ENCODE assay signal across 8 cellular contexts in genomic region chrX:54529559-54530357, GRCh38. TPM values are rescaled to one million over a fixed set of nuclear protein-coding genes. Genes with fewer than 3 reads are reported as not detected.
A peak's percentile ranks its signal among the peaks of the same experiment; 100 is the strongest.
DNase-seq lines count a peak whose midpoint lies in the region; ATAC-seq and TF ChIP-seq lines count a peak whose summit lies in the region.

A gene with protein sequence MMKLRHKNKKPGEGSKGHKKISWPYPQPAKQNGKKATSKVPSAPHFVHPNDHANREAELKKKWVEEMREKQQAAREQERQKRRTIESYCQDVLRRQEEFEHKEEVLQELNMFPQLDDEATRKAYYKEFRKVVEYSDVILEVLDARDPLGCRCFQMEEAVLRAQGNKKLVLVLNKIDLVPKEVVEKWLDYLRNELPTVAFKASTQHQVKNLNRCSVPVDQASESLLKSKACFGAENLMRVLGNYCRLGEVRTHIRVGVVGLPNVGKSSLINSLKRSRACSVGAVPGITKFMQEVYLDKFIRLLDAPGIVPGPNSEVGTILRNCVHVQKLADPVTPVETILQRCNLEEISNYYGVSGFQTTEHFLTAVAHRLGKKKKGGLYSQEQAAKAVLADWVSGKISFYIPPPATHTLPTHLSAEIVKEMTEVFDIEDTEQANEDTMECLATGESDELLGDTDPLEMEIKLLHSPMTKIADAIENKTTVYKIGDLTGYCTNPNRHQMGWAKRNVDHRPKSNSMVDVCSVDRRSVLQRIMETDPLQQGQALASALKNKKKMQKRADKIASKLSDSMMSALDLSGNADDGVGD (plus strand): TSS chrX:54530219. CDS start chrX:54532567, 2,348 bp downstream.

- peaks cover 40% of the 10 kb centered on the region for H3K4me1 Mint-ChIP-seq in CD8-positive, alpha-beta T cell (ENCODE audit: low read depth)
- peaks cover 18% of the 10 kb centered on the region for H3K4me1 Mint-ChIP-seq in memory B cell

- H3K27ac Mint-ChIP-seq in CD8-positive, alpha-beta T cell, result peak within 1 kb of the TSS; percentile 97
- H3K27ac Mint-ChIP-seq in memory B cell, result peak within 1 kb of the TSS; percentile 92

- TF ChIP-seq CTCF in CD8-positive, alpha-beta T cell (IDR thresholded peaks at IDR 0.05), result no peak
- TF ChIP-seq CTCF in GM20000 (IDR thresholded peaks at IDR 0.05; ENCODE audit: extremely low read depth, missing control alignments), result no peak

- H3K27ac ChIP-seq in CD8-positive, alpha-beta T cell (ENCODE audit: low read depth, low read length), result peak within 1 kb of the TSS; percentile 79
- peak within 1 kb of the TSS; percentile 81 for H3K27ac ChIP-seq in effector memory CD4-positive, alpha-beta T cell (ENCODE audit: insufficient read depth, low read length, poor library complexity, severe bottlenecking)

- H3K4me3 ChIP-seq in CD8-positive, alpha-beta T cell (ENCODE audit: low read depth, low read length), result peak within 1 kb of the TSS; percentile 85
- H3K4me3 ChIP-seq in effector memory CD4-positive, alpha-beta T cell (ENCODE audit: insufficient read depth, low read depth, low read length, poor library complexity, severe bottlenecking), result peak within 1 kb of the TSS; percentile 80

- H3K36me3 ChIP-seq in CD8-positive, alpha-beta T cell (ENCODE audit: insufficient read depth, low read length), result no peaks in the 10 kb centered on the region
- H3K36me3 ChIP-seq in effector memory CD4-positive, alpha-beta T cell (ENCODE audit: control insufficient read depth, insufficient read depth, low read length), result no peaks in the 10 kb centered on the region

- intact Hi-C loops in CD8-positive, alpha-beta T cell (cut with DNase I, micrococcal nuclease), result loop anchor here (1.0 to 10.0 kb wide), 15 partner anchors 89 to 1188 kb away; partner anchors contain the start of genes FAM120C (in 2 of the 2), RRAGB (in 2 of the 2), TSR2 (in 2 of the 2) and HUWE1 (in 1 of the 2)

- peak within 1 kb of the TSS; percentile 97 for H3K4me3 Mint-ChIP-seq in CD8-positive, alpha-beta T cell
- H3K4me3 Mint-ChIP-seq in memory B cell, result peak within 1 kb of the TSS; percentile 94

- POLR2A ChIA-PET in CD8-positive, alpha-beta T cell (lab: Charles Lee), result interaction anchor here (0.7 to 2.9 kb wide), 6 partner anchors 12 to 282 kb away, joined by 3 to 13 read pairs (median 4); partner anchors contain the start of gene TSR2

- H3K36me3 Mint-ChIP-seq in CD8-positive, alpha-beta T cell, result peaks cover 33% of the 10 kb centered on the region
- no peaks in the 10 kb centered on the region for H3K36me3 Mint-ChIP-seq in memory B cell

- H3K27me3 ChIP-seq in CD8-positive, alpha-beta T cell (ENCODE audit: insufficient read depth, low read length), result no peaks in the 10 kb centered on the region
- no peaks in the 10 kb centered on the region for H3K27me3 ChIP-seq in effector memory CD4-positive, alpha-beta T cell (replicated peaks; ENCODE audit: control insufficient read depth, insufficient read depth, low read length, poor library complexity, severe bottlenecking)

- peak; percentile 55 to 86 (median 76) for DNase-seq in CD8-positive, alpha-beta T cell
- DNase-seq in GM20000 (ENCODE audit: low spot score) (peak; percentile 89), HT-29 (ENCODE audit: low spot score) (peak; percentile 86), memory B cell (ENCODE audit: low spot score in 2 of 2) (peak; percentile 64 to 70)
- peak; percentile 81 for DNase-seq in NK-92 treated with Interleukin-12 subunit alpha and Interleukin-12 subunit beta, amount 100 ng/mL, for 24 hours (lab: John Stamatoyannopoulos, UW)
- DNase-seq in activated CD8-positive, alpha-beta memory T cell treated with anti-CD3 and anti-CD28 coated beads for 24 hours, result peak; percentile 89
- DNase-seq in effector memory CD4-positive, alpha-beta T cell, result peak; percentile 72 to 77 (median 73)
- DNase-seq in stimulated activated CD8-positive, alpha-beta memory T cell treated with anti-CD3 and anti-CD28 coated beads, Interleukin-12 subunit alpha, Interleukin-12 subunit beta, amount 100 ng/mL, for 1 hour (ENCODE audit: low read depth), result peak; percentile 62

- H3K4me1 ChIP-seq in CD8-positive, alpha-beta T cell (ENCODE audit: insufficient read depth, low read length), result peaks cover 22% of the 10 kb centered on the region
- H3K4me1 ChIP-seq in effector memory CD4-positive, alpha-beta T cell (ENCODE audit: control insufficient read depth, insufficient read depth, low read length, poor library complexity, severe bottlenecking), result peaks cover 9% of the 10 kb centered on the region

- H3K9me3 ChIP-seq in CD8-positive, alpha-beta T cell (ENCODE audit: low read length), result no peaks in the 10 kb centered on the region
- no peaks in the 10 kb centered on the region for H3K9me3 ChIP-seq in effector memory CD4-positive, alpha-beta T cell (ENCODE audit: control insufficient read depth, low read length)

- no peaks in the 10 kb centered on the region for H3K27me3 Mint-ChIP-seq in CD8-positive, alpha-beta T cell (ENCODE audit: low read depth)
- no peaks in the 10 kb centered on the region for H3K27me3 Mint-ChIP-seq in memory B cell

- H3K9me3 Mint-ChIP-seq in CD8-positive, alpha-beta T cell, result no peaks in the 10 kb centered on the region
- peaks cover 3% of the 10 kb centered on the region for H3K9me3 Mint-ChIP-seq in memory B cell

- peak; percentile 83 for ATAC-seq in CD8-positive, alpha-beta T cell
- peak; percentile 84 for ATAC-seq in memory B cell (ENCODE audit: low read depth)

- CTCF ChIA-PET in CD8-positive, alpha-beta T cell (lab: Charles Lee), result no interaction called here

RNA-seq across cellular contexts. Expression of the gene that starts here (rescaled TPM):
- total RNA-seq in CD8-positive, alpha-beta T cell, result 10 to 100 TPM; 20.9 to 24.0 TPM
- total RNA-seq in HT-29 (2014; rRNA removed; shearing (Covaris generic)), result 38.6 and 43.2 TPM in 2 replicates

Comparison
In these comparisons a context has a peak if more than half of its experiments do, and no peak if none do; other contexts are left out.
1. Peak in every context shown above with its lines: DNase-seq, ATAC-seq, H3K4me3 ChIP-seq and H3K27ac ChIP-seq.